ENCODE assay signal across 14 cellular contexts in genomic region chr17:32015245-32016013, GRCh38. TPM values are rescaled to one million over a fixed set of nuclear protein-coding genes. Genes with fewer than 3 reads are reported as not detected.
A peak's percentile ranks its signal among the peaks of the same experiment; 100 is the strongest.
DNase-seq lines count a peak whose midpoint lies in the region; ATAC-seq, FAIRE-seq and TF ChIP-seq lines count a peak whose summit lies in the region.
"Had no signal": no experiment of that assay in that cellular context is flagged by ENCODE, and none has a peak within 500 bp of the region (broad histone marks: within the 10 kb centered on the region; RNA-seq: fewer than 3 reads in every experiment).

No MANE protein-coding gene starts in this region.

- no peaks in the 10 kb centered on the region for H3K36me3 ChIP-seq in CD8-positive, alpha-beta T cell (ENCODE audit: insufficient read depth, low read length)
- H3K36me3 ChIP-seq in kidney (ENCODE audit: control insufficient read depth in 1 of 2, insufficient read depth in 2 of 2, low read length in 2 of 2) (no peaks in the 10 kb centered on the region), prostate gland (no peaks in the 10 kb centered on the region)
- H3K36me3 ChIP-seq: BE2C had no signal

- ATAC-seq in CD8-positive, alpha-beta T cell = no peak

- no peak overlapping the region for H3K9ac ChIP-seq in kidney (ENCODE audit: low read length in 2 of 2)

- H3K4me1 Mint-ChIP-seq in CD8-positive, alpha-beta T cell (ENCODE audit: low read depth) = peaks cover 44% of the 10 kb centered on the region
- peaks cover 54% of the 10 kb centered on the region for H3K4me1 Mint-ChIP-seq in dendritic cell treated with granulocyte-macrophage colony-stimulating factor and Interleukin-4, amounts not matched to agents 40 ng/mL and 50 ng/mL, for 4 days (ENCODE audit: low read depth)

- no peaks in the 10 kb centered on the region for H3K9me3 ChIP-seq in CD8-positive, alpha-beta T cell (ENCODE audit: low read length)
- no peaks in the 10 kb centered on the region for H3K9me3 ChIP-seq in kidney (ENCODE audit: control insufficient read depth in 1 of 2, low read length in 2 of 2)
- no peaks in the 10 kb centered on the region for H3K9me3 ChIP-seq in prostate gland
- H3K9me3 ChIP-seq: BE2C had no signal

- POLR2A ChIA-PET in CD8-positive, alpha-beta T cell (lab: Charles Lee) = no interaction called here

- H3K27me3 ChIP-seq in CD8-positive, alpha-beta T cell (ENCODE audit: insufficient read depth, low read length) = no peaks in the 10 kb centered on the region
- H3K27me3 ChIP-seq in prostate gland (replicated peaks; ENCODE audit: insufficient read depth) = no peaks in the 10 kb centered on the region
- H3K27me3 ChIP-seq: BE2C had no signal

- DNase-seq in CD8-positive, alpha-beta T cell = no peak
- DNase-seq in LNCaP clone FGC (ENCODE audit: low read depth) = peak; percentile 30
- DNase-seq in NCI-H345 treated with DMSO at 0.1 percent for 48 hours (lab: John Stamatoyannopoulos, UW; ENCODE audit: unreplicated experiment) = peak; percentile 76
- no peak for DNase-seq in EL
- DNase-seq in kidney = no peak
- DNase-seq in cardiac septum (ENCODE audit: low spot score) = no peak
- DNase-seq in prostate gland (ENCODE audit: low spot score) = no peak
- DNase-seq: activated CD4-positive, alpha-beta T cell treated with anti-CD3 and anti-CD28 coated beads, Interleukin-2, amount 50 U/mL, for 1 hour; activated naive CD4-positive, alpha-beta T cell treated with anti-CD3 and anti-CD28 coated beads, Interleukin-2, amount 10 ng/mL, durations not matched to agents 7 days and 5 days; BE2C; effector CD4-positive, alpha-beta T cell; NCI-H1048 had no signal

- 52% methylated on average over 9 of the region's 9 CpGs for WGBS in prostate gland

- H3K4me3 ChIP-seq in CD8-positive, alpha-beta T cell (ENCODE audit: low read depth, low read length) = no peak overlapping the region
- H3K4me3 ChIP-seq in LNCaP clone FGC (ENCODE audit: low read depth, low read length) (no peak overlapping the region), kidney (ENCODE audit: low read length in 2 of 2) (no peak overlapping the region), prostate gland (no peak overlapping the region)
- H3K4me3 ChIP-seq: SK-N-MC had no signal

- CTCF ChIA-PET in CD8-positive, alpha-beta T cell (lab: Charles Lee) = interaction anchor here (1.2 to 1.4 kb wide), 2 partner anchors 9 to 123 kb away, joined by 3 to 4 read pairs; partner anchors contain the start of gene LRRC37B

- H3K4me3 Mint-ChIP-seq in CD8-positive, alpha-beta T cell = no peak overlapping the region
- no peak overlapping the region for H3K4me3 Mint-ChIP-seq in dendritic cell treated with granulocyte-macrophage colony-stimulating factor and Interleukin-4, amounts not matched to agents 40 ng/mL and 50 ng/mL, for 4 days
- H3K4me3 Mint-ChIP-seq: activated naive CD4-positive, alpha-beta T cell treated with anti-CD3 and anti-CD28 coated beads, Interleukin-2, amount 10 ng/mL, durations not matched to agents 7 days and 5 days had no signal

- H3K36me3 Mint-ChIP-seq in CD8-positive, alpha-beta T cell = peaks cover 36% of the 10 kb centered on the region
- H3K36me3 Mint-ChIP-seq in dendritic cell treated with granulocyte-macrophage colony-stimulating factor and Interleukin-4, amounts not matched to agents 40 ng/mL and 50 ng/mL, for 4 days (ENCODE audit: low read depth) = peaks cover 41% of the 10 kb centered on the region

- H3K4me1 ChIP-seq in CD8-positive, alpha-beta T cell (ENCODE audit: insufficient read depth, low read length) = peaks cover 14% of the 10 kb centered on the region
- no peaks in the 10 kb centered on the region for H3K4me1 ChIP-seq in kidney (ENCODE audit: control insufficient read depth in 1 of 2, insufficient read depth in 1 of 2, low read depth in 1 of 2, low read length in 2 of 2)
- H3K4me1 ChIP-seq in prostate gland (replicated peaks) = no peaks in the 10 kb centered on the region
- H3K4me1 ChIP-seq: BE2C had no signal

- TF ChIP-seq CTCF in CD8-positive, alpha-beta T cell (IDR thresholded peaks at IDR 0.05) = no peak
- TF ChIP-seq CTCF in LNCaP clone FGC (IDR thresholded peaks at IDR 0.05; ENCODE audit: control insufficient read depth, extremely low read depth, insufficient read depth) (no peak), kidney (IDR thresholded peaks at IDR 0.05; ENCODE audit: borderline replicate concordance, extremely low read depth, insufficient read depth) (no peak), prostate gland (IDR thresholded peaks at IDR 0.05) (no peak)

- no peaks in the 10 kb centered on the region for H3K9me3 Mint-ChIP-seq in CD8-positive, alpha-beta T cell
- no peaks in the 10 kb centered on the region for H3K9me3 Mint-ChIP-seq in dendritic cell treated with granulocyte-macrophage colony-stimulating factor and Interleukin-4, amounts not matched to agents 40 ng/mL and 50 ng/mL, for 4 days
- H3K9me3 Mint-ChIP-seq: activated naive CD4-positive, alpha-beta T cell treated with anti-CD3 and anti-CD28 coated beads, Interleukin-2, amount 10 ng/mL, durations not matched to agents 7 days and 5 days had no signal

- peak overlapping the region; percentile 28 for H3K27ac Mint-ChIP-seq in CD8-positive, alpha-beta T cell
- H3K27ac Mint-ChIP-seq in dendritic cell treated with granulocyte-macrophage colony-stimulating factor and Interleukin-4, amounts not matched to agents 40 ng/mL and 50 ng/mL, for 4 days = peak overlapping the region; percentile 66
- H3K27ac Mint-ChIP-seq: activated naive CD4-positive, alpha-beta T cell treated with anti-CD3 and anti-CD28 coated beads, Interleukin-2, amount 10 ng/mL, durations not matched to agents 7 days and 5 days had no signal

- no peak for FAIRE-seq in kidney (lab: Jason Lieb, UNC)

- TF ChIP-seq POLR2A in prostate gland (IDR thresholded peaks at IDR 0.05) = no peak

- H3K27ac ChIP-seq in CD8-positive, alpha-beta T cell (ENCODE audit: low read depth, low read length) = no peak overlapping the region
- no peak overlapping the region for H3K27ac ChIP-seq in kidney (ENCODE audit: low read depth in 2 of 2, low read length in 2 of 2)
- H3K27ac ChIP-seq in prostate gland = no peak overlapping the region
- H3K27ac ChIP-seq: SK-N-MC had no signal

- no peaks in the 10 kb centered on the region for H3K27me3 Mint-ChIP-seq in CD8-positive, alpha-beta T cell (ENCODE audit: low read depth)
- no peaks in the 10 kb centered on the region for H3K27me3 Mint-ChIP-seq in dendritic cell treated with granulocyte-macrophage colony-stimulating factor and Interleukin-4, amounts not matched to agents 40 ng/mL and 50 ng/mL, for 4 days
- H3K27me3 Mint-ChIP-seq: activated naive CD4-positive, alpha-beta T cell treated with anti-CD3 and anti-CD28 coated beads, Interleukin-2, amount 10 ng/mL, durations not matched to agents 7 days and 5 days had no signal

- intact Hi-C loops in CD8-positive, alpha-beta T cell (cut with DNase I, micrococcal nuclease) = no loop called here
- intact Hi-C loops in dendritic cell treated with granulocyte-macrophage colony-stimulating factor and Interleukin-4, amounts not matched to agents 40 ng/mL and 50 ng/mL, for 4 days (cut with micrococcal nuclease) = no loop called here
- intact Hi-C loops in kidney (cut with DNase I) (no loop called here), cardiac septum (cut with DNase I) (no loop called here), prostate gland (cut with DNase I) (no loop called here)

RNA-seq across cellular contexts. Expression of gene LRRC37B, which starts 8.2 kb away (rescaled TPM):
- 10 to 100 TPM; 80.1 to 88.3 TPM for total RNA-seq in CD8-positive, alpha-beta T cell
- total RNA-seq in kidney = 13.8 TPM
- 6.1 TPM for polyA plus RNA-seq in kidney (ENCODE audit: insufficient read depth, low read depth, low replicate concordance)
- 4.7 TPM for total RNA-seq in cardiac septum
- 10 to 100 TPM in 1 of 2 donors, 1 to 10 TPM in 1; 8.7 to 23.6 TPM for total RNA-seq in prostate gland

Comparison
In these comparisons a context has a peak if more than half of its experiments do, and no peak if none do; other contexts are left out.
1. DNase-seq: peak in LNCaP clone FGC (single experiment) and NCI-H345 treated with DMSO at 0.1 percent for 48 hours (single experiment); none in CD8-positive, alpha-beta T cell (0 of 7), EL (single experiment), kidney (single experiment), cardiac septum (single experiment) and prostate gland (single experiment).